8 cellular contexts compared by ENCODE assay signal in the genomic region with DNA sequence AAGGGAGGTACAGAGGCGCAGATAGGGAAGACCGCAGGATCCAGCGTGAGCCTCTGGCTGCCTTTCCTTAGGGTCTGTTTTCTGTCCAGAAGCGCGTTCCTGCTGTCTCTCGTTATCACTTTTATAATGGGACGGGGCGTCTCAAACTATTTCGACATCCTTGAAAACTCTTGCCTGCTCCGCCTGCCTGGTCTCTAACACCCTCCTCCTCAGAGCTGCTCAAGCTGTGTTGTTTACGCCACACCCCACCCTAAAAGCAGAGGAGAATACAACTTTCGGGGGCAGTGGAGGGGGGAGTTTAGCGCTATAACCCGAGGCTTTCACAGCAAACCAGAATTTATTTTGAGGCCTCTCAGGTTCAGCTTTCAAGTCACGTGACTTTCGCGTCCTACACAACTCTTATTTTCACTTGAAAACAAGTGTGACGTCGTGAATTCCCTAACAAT. TPM values are rescaled to one million over a fixed set of nuclear protein-coding genes. Genes with fewer than 3 reads are reported as not detected.
DNase-seq lines count a peak whose midpoint lies in the region; ATAC-seq and TF ChIP-seq lines count a peak whose summit lies in the region.

No MANE protein-coding gene starts in this region.

- TF ChIP-seq CTCF in AG09309 (IDR thresholded peaks at IDR 0.05; ENCODE audit: control insufficient read depth, insufficient read depth, low read depth, low read length, missing control alignments), result no peak

- H3K36me3 ChIP-seq in trophoblast cell (ENCODE audit: control insufficient read depth in 1 of 2, insufficient read depth in 2 of 2, low read length in 2 of 2), result no peaks in the 10 kb centered on the region

- H2AK5ac ChIP-seq in trophoblast cell (ENCODE audit: low read length), result no peak overlapping the region

- peaks cover 25% of the 10 kb centered on the region for H3K4me1 Mint-ChIP-seq in activated CD4-positive, alpha-beta memory T cell treated with anti-CD3 and anti-CD28 coated beads, Interleukin-2, amount 10 ng/mL, durations not matched to agents 7 days and 5 days

- H3K4me1 ChIP-seq in trophoblast cell (ENCODE audit: control insufficient read depth in 1 of 2, insufficient read depth in 2 of 2, low read length in 2 of 2), result peaks cover 9 to 14% of the 10 kb centered on the region in 2 experiments

- no peaks in the 10 kb centered on the region for H3K27me3 Mint-ChIP-seq in activated CD4-positive, alpha-beta memory T cell treated with anti-CD3 and anti-CD28 coated beads, Interleukin-2, amount 10 ng/mL, durations not matched to agents 7 days and 5 days

- peak overlapping the region; percentile 61 for H2BK5ac ChIP-seq in trophoblast cell (ENCODE audit: low read depth, low read length, poor library complexity)

- no peak overlapping the region for H3K23ac ChIP-seq in trophoblast cell (ENCODE audit: low read length)

- H2BK120ac ChIP-seq in trophoblast cell (ENCODE audit: insufficient read depth, low read length, poor library complexity), result peak overlapping the region; percentile 83

- peaks cover 5% of the 10 kb centered on the region for H3K79me2 ChIP-seq in trophoblast cell (ENCODE audit: control insufficient read depth, insufficient read depth, low read length, poor library complexity)

- H3K14ac ChIP-seq in trophoblast cell (ENCODE audit: low read length), result peak overlapping the region; percentile 8

- POLR2A ChIA-PET in activated CD4-positive, alpha-beta memory T cell treated with anti-CD3 and anti-CD28 coated beads, Interleukin-2, amount 10 ng/mL, durations not matched to agents 7 days and 5 days (lab: Charles Lee), result interaction anchor here (0.6 to 1.9 kb wide), 10 partner anchors 10 to 591 kb away, joined by 3 to 13 read pairs (median 4); partner anchors contain the start of genes IKBKG, RPL10 and SLC10A3

- H3K9me3 ChIP-seq in trophoblast cell (ENCODE audit: insufficient read depth, low read depth, low read length), result no peaks in the 10 kb centered on the region

- H3K4ac ChIP-seq in trophoblast cell (ENCODE audit: low read depth, low read length), result no peak overlapping the region

- H4K91ac ChIP-seq in trophoblast cell (ENCODE audit: low read depth, low read length), result peak overlapping the region; percentile 85

- H3K27ac ChIP-seq in trophoblast cell (ENCODE audit: low read depth, low read length), result peak overlapping the region; percentile 95

- peak overlapping the region; percentile 80 for H3K4me3 Mint-ChIP-seq in activated CD4-positive, alpha-beta memory T cell treated with anti-CD3 and anti-CD28 coated beads, Interleukin-2, amount 10 ng/mL, durations not matched to agents 7 days and 5 days

- peak; percentile 5 for ATAC-seq in GM21390 (IDR thresholded peaks at IDR 0.05; ENCODE audit: unreplicated experiment)

- no peaks in the 10 kb centered on the region for H3K36me3 Mint-ChIP-seq in activated CD4-positive, alpha-beta memory T cell treated with anti-CD3 and anti-CD28 coated beads, Interleukin-2, amount 10 ng/mL, durations not matched to agents 7 days and 5 days (ENCODE audit: low read depth)

- WGBS in trophoblast cell (ENCODE audit: extremely low coverage, insufficient coverage, insufficient read length), result no CpG with 5 or more reads among the region's 19 CpGs

- H3K79me1 ChIP-seq in trophoblast cell (ENCODE audit: low read length), result peaks cover 14% of the 10 kb centered on the region

- H3K27me3 ChIP-seq in trophoblast cell (ENCODE audit: insufficient read depth, low read length), result no peaks in the 10 kb centered on the region

- no peak overlapping the region for H2BK12ac ChIP-seq in trophoblast cell (ENCODE audit: low read length)

- H3K27ac Mint-ChIP-seq in activated CD4-positive, alpha-beta memory T cell treated with anti-CD3 and anti-CD28 coated beads, Interleukin-2, amount 10 ng/mL, durations not matched to agents 7 days and 5 days, result peak overlapping the region; percentile 81

- no peaks in the 10 kb centered on the region for H3K9me3 Mint-ChIP-seq in activated CD4-positive, alpha-beta memory T cell treated with anti-CD3 and anti-CD28 coated beads, Interleukin-2, amount 10 ng/mL, durations not matched to agents 7 days and 5 days

- CTCF ChIA-PET in activated CD4-positive, alpha-beta memory T cell treated with anti-CD3 and anti-CD28 coated beads, Interleukin-2, amount 10 ng/mL, durations not matched to agents 7 days and 5 days (lab: Charles Lee), result interaction anchor here (3.4 kb wide), 1 partner anchor 11 kb away, joined by 21 read pairs; no protein-coding TSS in a partner anchor

- H3K4me2 ChIP-seq in trophoblast cell (ENCODE audit: low read length), result peak overlapping the region; percentile 65

- peak overlapping the region; percentile 60 for H3K18ac ChIP-seq in trophoblast cell (ENCODE audit: low read length)

- peak overlapping the region; percentile 95 for H4K8ac ChIP-seq in trophoblast cell (ENCODE audit: low read depth, low read length)

- H4K12ac ChIP-seq in trophoblast cell (ENCODE audit: low read depth, low read length), result peak overlapping the region; percentile 16

- H3K9ac ChIP-seq in trophoblast cell (ENCODE audit: low read length), result peak overlapping the region; percentile 71

- H3K4me3 ChIP-seq in AG09309 (ENCODE audit: control insufficient read depth, low read depth, low read length), result peak overlapping the region; percentile 33
- peak overlapping the region; percentile 63 for H3K4me3 ChIP-seq in trophoblast cell (ENCODE audit: low read depth, low read length)

- DNase-seq in AG09309 (ENCODE audit: low read depth) (no peak), globus pallidus (ENCODE audit: low spot score) (peak; percentile 69), trophoblast cell (peak in 1 of 2 donors; percentile 51), OCI-M2 (lab: John Stamatoyannopoulos, UW; ENCODE audit: unreplicated experiment) (no peak), NCI-H146 (lab: John Stamatoyannopoulos, UW) (no peak), NCI-H1092 treated with DMSO at 0.1 percent for 48 hours (lab: John Stamatoyannopoulos, UW) (no peak)
- no peak for DNase-seq in activated CD4-positive, alpha-beta memory T cell treated with anti-CD3 and anti-CD28 coated beads, Interleukin-2, amount 10 ng/mL, durations not matched to agents 7 days and 5 days

- H2AFZ ChIP-seq in trophoblast cell (ENCODE audit: insufficient read depth, low read length, poor library complexity), result no peak overlapping the region

RNA-seq across cellular contexts. Expression of gene FAM3A, which starts 0.6 kb away (rescaled TPM):
- 10 to 100 TPM; 24.9 to 29.0 TPM for total RNA-seq in activated CD4-positive, alpha-beta memory T cell treated with anti-CD3 and anti-CD28 coated beads, Interleukin-2, amount 10 ng/mL, durations not matched to agents 7 days and 5 days
- polyA plus RNA-seq in trophoblast cell (2013), result 28.5 and 29.0 TPM in 2 replicates

RNA-seq across cellular contexts. Expression of gene SLC10A3, which starts 26.2 kb away (rescaled TPM):
- 10 to 100 TPM; 27.0 to 27.6 TPM for total RNA-seq in activated CD4-positive, alpha-beta memory T cell treated with anti-CD3 and anti-CD28 coated beads, Interleukin-2, amount 10 ng/mL, durations not matched to agents 7 days and 5 days
- polyA plus RNA-seq in trophoblast cell (2013), result 32.8 and 34.6 TPM in 2 replicates

RNA-seq across cellular contexts. Expression of gene G6PD, which starts 30.0 kb away (rescaled TPM):
- 10 to 100 TPM; 62.7 to 64.4 TPM for total RNA-seq in activated CD4-positive, alpha-beta memory T cell treated with anti-CD3 and anti-CD28 coated beads, Interleukin-2, amount 10 ng/mL, durations not matched to agents 7 days and 5 days
- 70.4 and 71.8 TPM in 2 replicates for polyA plus RNA-seq in trophoblast cell (2013)

RNA-seq across cellular contexts. Expression of gene UBL4A, which starts 30.3 kb away (rescaled TPM):
- 10 to 100 TPM; 44.5 to 47.3 TPM for total RNA-seq in activated CD4-positive, alpha-beta memory T cell treated with anti-CD3 and anti-CD28 coated beads, Interleukin-2, amount 10 ng/mL, durations not matched to agents 7 days and 5 days
- 19.4 and 19.6 TPM in 2 replicates for polyA plus RNA-seq in trophoblast cell (2013)

RNA-seq across cellular contexts. Expression of gene IKBKG, which starts 30.7 kb away (rescaled TPM):
- 10 to 100 TPM; 51.9 to 54.0 TPM for total RNA-seq in activated CD4-positive, alpha-beta memory T cell treated with anti-CD3 and anti-CD28 coated beads, Interleukin-2, amount 10 ng/mL, durations not matched to agents 7 days and 5 days
- polyA plus RNA-seq in trophoblast cell (2013), result 14.6 and 15.7 TPM in 2 replicates
